Comparison of ENCODE assay signal across 37 cellular contexts in genomic region chr2:137107925-137108324, GRCh38.
"Had no signal": no experiment of that assay in that cellular context is flagged by ENCODE, and none has a peak within 500 bp of the region (broad histone marks: within the 10 kb centered on the region; RNA-seq: fewer than 3 reads in every experiment).

No MANE protein-coding gene starts in this region.

- H3K27me3 Mint-ChIP-seq: activated B cell treated with CpG ODN at 0.5 μM for 24 hours; activated CD4-positive, alpha-beta memory T cell treated with anti-CD3 and anti-CD28 coated beads for 36 hours; activated CD4-positive, alpha-beta T cell treated with anti-CD3 and anti-CD28 coated beads, Interleukin-2, amount 10 ng/mL, durations not matched to agents 24 days and 14 days; activated CD8-positive, alpha-beta T cell treated with anti-CD3 and anti-CD28 coated beads for 36 hours; activated naive CD8-positive, alpha-beta T cell treated with anti-CD3 and anti-CD28 coated beads for 36 hours; activated T-helper 17 cell treated with anti-CD3 and anti-CD28 coated beads, Interleukin-2, amount 50 U/mL, for 72 hours; central memory CD8-positive, alpha-beta T cell had no signal

- DNase-seq: activated B cell treated with CpG ODN at 0.5 μM for 24 hours; activated CD4-positive, alpha-beta memory T cell treated with anti-CD3 and anti-CD28 coated beads for 36 hours; activated CD4-positive, alpha-beta T cell treated with anti-CD3 and anti-CD28 coated beads for 4 hours; activated CD4-positive, alpha-beta T cell treated with anti-CD3 and anti-CD28 coated beads, Interleukin-2, amount 10 ng/mL, durations not matched to agents 24 days and 14 days; activated CD4-positive, alpha-beta T cell treated with anti-CD3 and anti-CD28 coated beads, Interleukin-2, amount 50 U/mL, for 1 hour; activated CD4-positive, alpha-beta T cell treated with anti-CD3 and anti-CD28 coated beads, Interleukin-2, amount 50 U/mL, for 4 hours; activated CD4-positive, CD25-positive, alpha-beta regulatory T cell treated with anti-CD3 and anti-CD28 coated beads, Interleukin-2, amount 50 U/mL, for 72 hours; activated CD8-positive, alpha-beta memory T cell treated with anti-CD3 and anti-CD28 coated beads, Interleukin-2, amount 50 U/mL, for 4 hours; activated CD8-positive, alpha-beta T cell treated with anti-CD3 and anti-CD28 coated beads for 36 hours; activated effector memory CD4-positive, alpha-beta T cell treated with anti-CD3 and anti-CD28 coated beads, Interleukin-2, amount 50 U/mL, for 16 hours; activated gamma-delta T cell treated with Interleukin-2 at 50 U/mL for 16 hours; activated naive CD4-positive, alpha-beta T cell; activated naive CD4-positive, alpha-beta T cell treated with anti-CD3 and anti-CD28 coated beads for 36 hours; activated naive CD4-positive, alpha-beta T cell treated with anti-CD3 and anti-CD28 coated beads, Interleukin-2, amount 50 U/mL, for 16 hours; activated naive CD8-positive, alpha-beta T cell treated with anti-CD3 and anti-CD28 coated beads for 36 hours; activated T-cell treated with anti-CD3 and anti-CD28 coated beads for 4 hours; activated T-cell treated with anti-CD3 and anti-CD28 coated beads, Interleukin-2, amount 50 U/mL, for 1 hour; activated T-cell treated with anti-CD3 and anti-CD28 coated beads, Interleukin-2, amount 50 U/mL, for 4 hours; activated T-cell treated with anti-CD3 and anti-CD28 coated beads, Interleukin-2, amount 50 U/mL, for 72 hours; adrenal gland; amniotic stem cell; aorta; caudate nucleus; T-helper 2 cell; T-helper 9 cell had no signal

- H3K9me3 ChIP-seq: adrenal gland had no signal

- H3K4me3 ChIP-seq: adrenal gland, cardiac muscle cell had no signal

- H3K4me1 ChIP-seq: adrenal gland had no signal

- H3K27ac ChIP-seq: adrenal gland, cardiac muscle cell, VCaP had no signal

- H3K27me3 ChIP-seq: adrenal gland, cardiac muscle cell had no signal

- H3K4me3 Mint-ChIP-seq: activated B cell treated with CpG ODN at 0.5 μM for 24 hours; activated CD4-positive, alpha-beta memory T cell treated with anti-CD3 and anti-CD28 coated beads for 36 hours; activated CD4-positive, alpha-beta T cell treated with anti-CD3 and anti-CD28 coated beads, Interleukin-2, amount 10 ng/mL, durations not matched to agents 24 days and 14 days; activated CD8-positive, alpha-beta T cell treated with anti-CD3 and anti-CD28 coated beads for 36 hours; activated naive CD4-positive, alpha-beta T cell treated with anti-CD3 and anti-CD28 coated beads for 36 hours; activated naive CD8-positive, alpha-beta T cell treated with anti-CD3 and anti-CD28 coated beads for 36 hours; activated T-cell treated with anti-CD3 and anti-CD28 coated beads, Interleukin-2, amount 50 U/mL, for 4 hours; activated T-cell treated with anti-CD3 and anti-CD28 coated beads, Interleukin-2, amount 50 U/mL, for 72 hours; activated T-helper 1 cell treated with anti-CD3 and anti-CD28 coated beads, Interleukin-12 subunit alpha, Interleukin-12 subunit beta, Interleukin-2, Interleukin-4 antibody, amounts not matched to agents 30 ng/mL and 10 ng/mL and 1 ng/mL, durations not matched to agents 14 hours and 24 hours and 36 hours; activated T-helper 17 cell treated with anti-CD3 and anti-CD28 coated beads, Interleukin-2, amount 50 U/mL, for 72 hours; brain; central memory CD8-positive, alpha-beta T cell; T-helper 1 cell treated with Interleukin-12 subunit alpha and Interleukin-12 subunit beta and Interleukin-4 antibody, amounts not matched to agents 30 μg/mL and 1 μg/mL, for 36 hours; T-helper 2 cell treated with Interferon-gamma antibody and Interleukin-4, amounts not matched to agents 5 μg/mL and 100 μg/mL, for 36 hours had no signal

- H3K36me3 ChIP-seq: adrenal gland, cardiac muscle cell had no signal

- H3K27ac Mint-ChIP-seq: activated B cell treated with CpG ODN at 0.5 μM for 24 hours; activated CD4-positive, alpha-beta memory T cell treated with anti-CD3 and anti-CD28 coated beads for 36 hours; activated CD4-positive, alpha-beta T cell treated with anti-CD3 and anti-CD28 coated beads, Interleukin-2, amount 10 ng/mL, durations not matched to agents 24 days and 14 days; activated CD8-positive, alpha-beta T cell treated with anti-CD3 and anti-CD28 coated beads for 36 hours; activated naive CD4-positive, alpha-beta T cell treated with anti-CD3 and anti-CD28 coated beads for 36 hours; activated naive CD4-positive, alpha-beta T cell treated with anti-CD3 and anti-CD28 coated beads, Interleukin-2, amount 50 U/mL, for 72 hours; activated naive CD8-positive, alpha-beta T cell treated with anti-CD3 and anti-CD28 coated beads for 36 hours; activated T-cell treated with anti-CD3 and anti-CD28 coated beads, Interleukin-2, amount 50 U/mL, for 72 hours; activated T-helper 1 cell treated with anti-CD3 and anti-CD28 coated beads, Interleukin-12 subunit alpha, Interleukin-12 subunit beta, Interleukin-2, Interleukin-4 antibody, amounts not matched to agents 30 ng/mL and 10 ng/mL and 1 ng/mL, durations not matched to agents 14 hours and 24 hours and 36 hours; activated T-helper 17 cell treated with anti-CD3 and anti-CD28 coated beads, Interleukin-2, amount 50 U/mL, for 72 hours; brain; T-helper 1 cell treated with Interleukin-12 subunit alpha and Interleukin-12 subunit beta and Interleukin-4 antibody, amounts not matched to agents 30 μg/mL and 1 μg/mL, for 36 hours; T-helper 2 cell treated with Interferon-gamma antibody and Interleukin-4, amounts not matched to agents 5 μg/mL and 100 μg/mL, for 36 hours had no signal

- H3K4me1 Mint-ChIP-seq: activated B cell treated with CpG ODN at 0.5 μM for 24 hours; activated CD4-positive, alpha-beta T cell treated with anti-CD3 and anti-CD28 coated beads, Interleukin-2, amount 10 ng/mL, durations not matched to agents 24 days and 14 days; activated naive CD8-positive, alpha-beta T cell treated with anti-CD3 and anti-CD28 coated beads for 36 hours; activated T-helper 17 cell treated with anti-CD3 and anti-CD28 coated beads, Interleukin-2, amount 50 U/mL, for 72 hours; brain; central memory CD8-positive, alpha-beta T cell had no signal

- H3K9me3 Mint-ChIP-seq: activated B cell treated with CpG ODN at 0.5 μM for 24 hours had no signal

- FAIRE-seq: bronchial epithelial cell, colon, TTC549 had no signal

- H3K36me3 Mint-ChIP-seq: activated CD4-positive, alpha-beta memory T cell treated with anti-CD3 and anti-CD28 coated beads for 36 hours; activated naive CD4-positive, alpha-beta T cell treated with anti-CD3 and anti-CD28 coated beads, Interleukin-2, amount 50 U/mL, for 72 hours; activated naive CD8-positive, alpha-beta T cell treated with anti-CD3 and anti-CD28 coated beads for 36 hours; brain had no signal

- ATAC-seq: activated CD8-positive, alpha-beta T cell treated with anti-CD3 and anti-CD28 coated beads for 36 hours; activated naive CD4-positive, alpha-beta T cell treated with anti-CD3 and anti-CD28 coated beads, Interleukin-2, amount 50 U/mL, for 72 hours; activated T-cell treated with anti-CD3 and anti-CD28 coated beads, Interleukin-2, amount 50 U/mL, for 4 hours; activated T-cell treated with anti-CD3 and anti-CD28 coated beads, Interleukin-2, amount 50 U/mL, for 72 hours; activated T-helper 17 cell treated with anti-CD3 and anti-CD28 coated beads, Interleukin-2, amount 50 U/mL, for 72 hours had no signal
